ENCODE assay signal across 14 cellular contexts in the genomic region with DNA sequence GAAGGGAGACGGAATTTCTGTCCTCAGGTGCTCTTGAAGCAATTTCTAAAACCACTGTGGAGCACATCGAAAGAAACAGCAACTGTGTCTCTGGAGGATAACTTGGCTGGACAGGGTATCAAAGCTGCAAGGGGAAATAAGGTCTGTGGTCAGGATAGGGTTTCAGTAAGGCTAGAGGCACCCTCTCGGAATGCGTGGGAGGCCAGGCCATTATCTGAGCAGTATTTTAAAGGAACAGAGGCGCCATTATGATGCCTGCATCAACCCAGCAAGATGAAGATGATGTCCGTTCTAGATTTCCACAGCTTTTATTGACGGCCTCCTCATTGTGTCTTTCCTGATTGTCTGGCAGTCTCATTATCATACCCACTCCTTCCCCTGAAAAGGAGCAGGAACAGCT.
DNase-seq lines count a peak whose midpoint lies in the region; ATAC-seq lines count a peak whose summit lies in the region.
"Had no signal": no experiment of that assay in that cellular context is flagged by ENCODE, and none has a peak within 500 bp of the region (broad histone marks: within the 10 kb centered on the region; RNA-seq: fewer than 3 reads in every experiment).

No MANE protein-coding gene starts in this region.

- H3K4me1 Mint-ChIP-seq in T-helper 17 cell: no peaks in the 10 kb centered on the region
- H3K4me1 Mint-ChIP-seq: activated B cell treated with CpG ODN at 0.5 μM for 24 hours had no signal

- no peak overlapping the region for H3K4me3 Mint-ChIP-seq in T-helper 17 cell
- H3K4me3 Mint-ChIP-seq: activated B cell treated with CpG ODN at 0.5 μM for 24 hours had no signal

- H3K27me3 Mint-ChIP-seq in T-helper 17 cell: peaks cover 5% of the 10 kb centered on the region
- H3K27me3 Mint-ChIP-seq: activated B cell treated with CpG ODN at 0.5 μM for 24 hours had no signal

- ATAC-seq in GM18909 (IDR thresholded peaks at IDR 0.05; ENCODE audit: poor library complexity, unreplicated experiment) (peak; percentile 45), HG02885 (IDR thresholded peaks at IDR 0.05; ENCODE audit: poor library complexity, unreplicated experiment) (peak; percentile 81), T-helper 17 cell (no peak)

- no peaks in the 10 kb centered on the region for H3K9me3 ChIP-seq in T-helper 17 cell (ENCODE audit: control insufficient read depth, low read length, poor library complexity, severe bottlenecking)

- H3K36me3 Mint-ChIP-seq in T-helper 17 cell (ENCODE audit: low read depth): no peaks in the 10 kb centered on the region

- no peak overlapping the region for H3K27ac Mint-ChIP-seq in T-helper 17 cell
- H3K27ac Mint-ChIP-seq: activated B cell treated with CpG ODN at 0.5 μM for 24 hours had no signal

- DNase-seq in NCI-H226: peak; percentile 31
- peak; percentile 17 for DNase-seq in iris pigment epithelial cell (ENCODE audit: low read depth)
- no peak for DNase-seq in T-helper 17 cell
- no peak for DNase-seq in NCI-H1436 (lab: John Stamatoyannopoulos, UW)
- DNase-seq in stimulated activated naive CD4-positive, alpha-beta T cell (lab: John Stamatoyannopoulos, UW): no peak
- no peak for DNase-seq in NCI-H2107 treated with DMSO at 0.1 percent for 48 hours (lab: John Stamatoyannopoulos, UW; ENCODE audit: unreplicated experiment)
- DNase-seq: activated B cell treated with CpG ODN at 0.5 μM for 24 hours; activated T-cell treated with anti-CD3 and anti-CD28 coated beads for 4 hours; amygdala; NCI-H146; stimulated activated CD4-positive, alpha-beta T cell treated with anti-CD3 and anti-CD28 coated beads, Interleukin-2, amount 100 ng/mL, for 48 hours; stimulated activated naive CD4-positive, alpha-beta T cell treated with Interleukin-2 at 50 U/mL for 16 hours had no signal

Comparison
In these comparisons a context has a peak if more than half of its experiments do, and no peak if none do; other contexts are left out.
1. DNase-seq: peak in NCI-H226 (single experiment) and iris pigment epithelial cell (single experiment); none in T-helper 17 cell (0 of 3), NCI-H1436 (single experiment), stimulated activated naive CD4-positive, alpha-beta T cell (0 of 6) and NCI-H2107 treated with DMSO at 0.1 percent for 48 hours (single experiment).